27 cellular contexts compared by ENCODE assay signal in genomic region chr17:47633996-47634395, GRCh38.
"Had no signal": no experiment of that assay in that cellular context is flagged by ENCODE, and none has a peak within 500 bp of the region (broad histone marks: within the 10 kb centered on the region; RNA-seq: fewer than 3 reads in every experiment).

No MANE protein-coding gene starts in this region.

- H3K79me2 ChIP-seq: parathyroid adenoma had no signal

- H3K27me3 ChIP-seq: breast epithelium, colonic mucosa, dorsolateral prefrontal cortex, neutrophil, thyroid gland had no signal

- DNase-seq: activated B cell treated with CpG ODN at 0.5 μM for 24 hours; activated CD4-positive, alpha-beta T cell treated with anti-CD3 and anti-CD28 coated beads for 36 hours; activated CD4-positive, alpha-beta T cell treated with anti-CD3 and anti-CD28 coated beads, Interleukin-2, amount 50 U/mL, for 4 hours; activated CD8-positive, alpha-beta memory T cell treated with anti-CD3 and anti-CD28 coated beads for 24 hours; activated CD8-positive, alpha-beta memory T cell treated with anti-CD3 and anti-CD28 coated beads, Interleukin-2, amount 50 U/mL, for 4 hours; activated naive CD4-positive, alpha-beta T cell; activated T-cell treated with anti-CD3 and anti-CD28 coated beads, Interleukin-2, amount 50 U/mL, for 24 hours; amniotic stem cell; colonic mucosa; dorsolateral prefrontal cortex; foreskin fibroblast; right cardiac atrium; stimulated activated CD4-positive, alpha-beta T cell treated with anti-CD3 and anti-CD28 coated beads, Interleukin-4, amount 100 ng/mL, for 4 hours; substantia nigra; T1000; thyroid gland had no signal

- H3K36me3 ChIP-seq: breast epithelium, colonic mucosa, thyroid gland had no signal

- H3K27ac Mint-ChIP-seq: activated B cell treated with CpG ODN at 0.5 μM for 24 hours; activated CD4-positive, alpha-beta T cell treated with anti-CD3 and anti-CD28 coated beads for 36 hours; activated naive CD8-positive, alpha-beta T cell; activated T-cell treated with anti-CD3 and anti-CD28 coated beads, Interleukin-2, amount 50 U/mL, for 24 hours; activated T-helper 2 cell treated with anti-CD3 and anti-CD28 coated beads, Interferon-gamma antibody, Interleukin-2, Interleukin-4, amounts not matched to agents 10 μg/mL and 5 μg/mL and 100 μg/mL, durations not matched to agents 14 hours and 24 hours and 36 hours; nephron; stimulated activated naive CD8-positive, alpha-beta T cell treated with anti-CD3 and anti-CD28 coated beads, Interleukin-15, Interleukin-2, amounts not matched to agents 100 ng/mL and 50 ng/mL, for 24 hours; T-helper 1 cell treated with Interleukin-12 subunit alpha and Interleukin-12 subunit beta and Interleukin-4 antibody, amounts not matched to agents 30 μg/mL and 1 μg/mL, for 36 hours had no signal

- H3K27me3 Mint-ChIP-seq: activated B cell treated with CpG ODN at 0.5 μM for 24 hours; activated CD4-positive, alpha-beta T cell treated with anti-CD3 and anti-CD28 coated beads for 36 hours; activated naive CD8-positive, alpha-beta T cell; activated T-cell treated with anti-CD3 and anti-CD28 coated beads, Interleukin-2, amount 50 U/mL, for 24 hours; stimulated activated naive CD8-positive, alpha-beta T cell treated with anti-CD3 and anti-CD28 coated beads, Interleukin-15, Interleukin-2, amounts not matched to agents 100 ng/mL and 50 ng/mL, for 24 hours had no signal

- H3K4me3 ChIP-seq: breast epithelium, colonic mucosa, dorsolateral prefrontal cortex, lung, thyroid gland had no signal

- H3K4me1 Mint-ChIP-seq: activated B cell treated with CpG ODN at 0.5 μM for 24 hours, nephron had no signal

- H3K27ac ChIP-seq: colonic mucosa, dorsolateral prefrontal cortex, epithelial cell of prostate, neutrophil, parathyroid adenoma, thyroid gland had no signal

- H3K4me1 ChIP-seq: breast epithelium, colonic mucosa, parathyroid adenoma, thyroid gland had no signal

- ATAC-seq: activated CD4-positive, alpha-beta T cell treated with anti-CD3 and anti-CD28 coated beads for 36 hours; left lobe of liver; right cardiac atrium had no signal

- H3K9ac ChIP-seq: parathyroid adenoma had no signal

- H3K9me3 ChIP-seq: breast epithelium, colonic mucosa, neutrophil, thyroid gland had no signal

- H2AFZ ChIP-seq: parathyroid adenoma had no signal

- H3K4me3 Mint-ChIP-seq: activated B cell treated with CpG ODN at 0.5 μM for 24 hours; activated CD4-positive, alpha-beta T cell treated with anti-CD3 and anti-CD28 coated beads for 36 hours; activated naive CD8-positive, alpha-beta T cell; activated T-cell treated with anti-CD3 and anti-CD28 coated beads, Interleukin-2, amount 50 U/mL, for 24 hours; nephron; stimulated activated naive CD8-positive, alpha-beta T cell treated with anti-CD3 and anti-CD28 coated beads, Interleukin-15, Interleukin-2, amounts not matched to agents 100 ng/mL and 50 ng/mL, for 24 hours; T-helper 1 cell treated with Interleukin-12 subunit alpha and Interleukin-12 subunit beta and Interleukin-4 antibody, amounts not matched to agents 30 μg/mL and 1 μg/mL, for 36 hours had no signal

- H3K9me3 Mint-ChIP-seq: activated B cell treated with CpG ODN at 0.5 μM for 24 hours; activated T-cell treated with anti-CD3 and anti-CD28 coated beads, Interleukin-2, amount 50 U/mL, for 24 hours; activated T-helper 2 cell treated with anti-CD3 and anti-CD28 coated beads, Interferon-gamma antibody, Interleukin-2, Interleukin-4, amounts not matched to agents 10 μg/mL and 5 μg/mL and 100 μg/mL, durations not matched to agents 14 hours and 24 hours and 36 hours; nephron; stimulated activated naive CD8-positive, alpha-beta T cell treated with anti-CD3 and anti-CD28 coated beads, Interleukin-15, Interleukin-2, amounts not matched to agents 100 ng/mL and 50 ng/mL, for 24 hours; T-helper 1 cell treated with Interleukin-12 subunit alpha and Interleukin-12 subunit beta and Interleukin-4 antibody, amounts not matched to agents 30 μg/mL and 1 μg/mL, for 36 hours had no signal
